21 cellular contexts compared by ENCODE assay signal in genomic region chr5:481347-481746, GRCh38.
"Had no signal": no experiment of that assay in that cellular context is flagged by ENCODE, and none has a peak within 500 bp of the region (broad histone marks: within the 10 kb centered on the region; RNA-seq: fewer than 3 reads in every experiment).

No MANE protein-coding gene starts in this region.

- ATAC-seq: esophagus mucosa; gastrocnemius medialis; left ventricle myocardium superior; lower lobe of right lung; naive thymus-derived CD8-positive, alpha-beta T cell; stimulated activated memory B cell treated with anti-CD40 and anti-IgM and Interleukin-4, amounts not matched to agents 10 μg/mL and 1 μg/mL and 100 μg/mL, for 72 hours had no signal

- H3K27ac ChIP-seq: epithelial cell of prostate, gastrocnemius medialis, lower lobe of right lung, prostate gland, right atrium auricular region, skin epidermis, spleen, thoracic aorta, upper lobe of left lung had no signal

- DNase-seq: effector CD8-positive, alpha-beta T cell; endodermal cell; foreskin fibroblast; gastrocnemius medialis; head of caudate nucleus; left ventricle myocardium superior; lower lobe of right lung; naive thymus-derived CD8-positive, alpha-beta T cell; nephron progenitor cell; nucleus accumbens; spleen; stimulated activated CD4-positive, alpha-beta T cell treated with anti-CD3 and anti-CD28 coated beads, Interleukin-4, amount 100 ng/mL, for 4 hours had no signal

- H3K9me3 ChIP-seq: gastrocnemius medialis, lower lobe of right lung, prostate gland, right atrium auricular region, spleen, thoracic aorta, tibial nerve, upper lobe of left lung had no signal

- H3K4me3 ChIP-seq: gastrocnemius medialis, lower lobe of right lung, prostate gland, right atrium auricular region, skin epidermis, spleen, thoracic aorta, tibial nerve, upper lobe of left lung had no signal

- H3K4me1 ChIP-seq: gastrocnemius medialis, prostate gland had no signal

- H3K36me3 ChIP-seq: gastrocnemius medialis, lower lobe of right lung, prostate gland, right atrium auricular region, spleen, thoracic aorta, upper lobe of left lung had no signal
